Comparison of ENCODE assay signal across 7 cellular contexts in genomic region chr4:49153011-49153410, GRCh38.
DNase-seq lines count a peak whose midpoint lies in the region; ATAC-seq and TF ChIP-seq lines count a peak whose summit lies in the region.
"Not testable (repeated sequence)": the region's sequence is repeated elsewhere in the genome, so short reads cannot be mapped to it uniquely, and the experiment has no call there.

No MANE protein-coding gene starts in this region.

- not testable (repeated sequence) for H3K4me1 Mint-ChIP-seq in activated naive CD8-positive, alpha-beta T cell treated with anti-CD3 and anti-CD28 coated beads, Interleukin-2, amount 10 ng/mL, durations not matched to agents 7 days and 5 days; natural killer cell

- peaks cover 46% of the 10 kb centered on the region for H3K36me3 Mint-ChIP-seq in activated naive CD8-positive, alpha-beta T cell treated with anti-CD3 and anti-CD28 coated beads, Interleukin-2, amount 10 ng/mL, durations not matched to agents 7 days and 5 days
- not testable (repeated sequence) for H3K36me3 Mint-ChIP-seq in natural killer cell

- intact Hi-C loops in left ventricle myocardium superior (cut with micrococcal nuclease); natural killer cell (cut with micrococcal nuclease): not testable (repeated sequence)

- peaks cover 59% of the 10 kb centered on the region for H3K9me3 Mint-ChIP-seq in activated naive CD8-positive, alpha-beta T cell treated with anti-CD3 and anti-CD28 coated beads, Interleukin-2, amount 10 ng/mL, durations not matched to agents 7 days and 5 days
- H3K9me3 Mint-ChIP-seq in natural killer cell: peaks cover 56 to 69% of the 10 kb centered on the region in 2 donors

- not testable (repeated sequence) for DNase-seq in activated naive CD8-positive, alpha-beta T cell treated with anti-CD3 and anti-CD28 coated beads, Interleukin-2, amount 10 ng/mL, durations not matched to agents 7 days and 5 days; left ventricle myocardium superior; natural killer cell

- not testable (repeated sequence) for H3K4me3 Mint-ChIP-seq in activated naive CD8-positive, alpha-beta T cell treated with anti-CD3 and anti-CD28 coated beads, Interleukin-2, amount 10 ng/mL, durations not matched to agents 7 days and 5 days; natural killer cell

- ATAC-seq in GM18873 (IDR thresholded peaks at IDR 0.05; ENCODE audit: low FRiP score, unreplicated experiment): peak; percentile 32
- peak; percentile 34 for ATAC-seq in GM21717 (IDR thresholded peaks at IDR 0.05; ENCODE audit: unreplicated experiment)
- peak; percentile 28 for ATAC-seq in HG02970 (IDR thresholded peaks at IDR 0.05; ENCODE audit: low FRiP score, unreplicated experiment)
- peak; percentile 28 for ATAC-seq in HG03378 (IDR thresholded peaks at IDR 0.05; ENCODE audit: unreplicated experiment)
- ATAC-seq in activated naive CD8-positive, alpha-beta T cell treated with anti-CD3 and anti-CD28 coated beads, Interleukin-2, amount 10 ng/mL, durations not matched to agents 7 days and 5 days (ENCODE audit: low read depth): peak; percentile 26
- ATAC-seq in left ventricle myocardium superior: peak; percentile 29
- peak in 2 of 3 donors; percentile 23 to 25 for ATAC-seq in natural killer cell

- H3K27me3 Mint-ChIP-seq in activated naive CD8-positive, alpha-beta T cell treated with anti-CD3 and anti-CD28 coated beads, Interleukin-2, amount 10 ng/mL, durations not matched to agents 7 days and 5 days; natural killer cell (ENCODE audit: low read depth in 2 of 2): not testable (repeated sequence)

- POLR2A ChIA-PET in activated naive CD8-positive, alpha-beta T cell treated with anti-CD3 and anti-CD28 coated beads, Interleukin-2, amount 10 ng/mL, durations not matched to agents 7 days and 5 days (lab: Charles Lee): not testable (repeated sequence)

- not testable (repeated sequence) for H3K27ac Mint-ChIP-seq in activated naive CD8-positive, alpha-beta T cell treated with anti-CD3 and anti-CD28 coated beads, Interleukin-2, amount 10 ng/mL, durations not matched to agents 7 days and 5 days; natural killer cell

- not testable (repeated sequence) for TF ChIP-seq CTCF in natural killer cell (IDR thresholded peaks at IDR 0.05)
